4 cellular contexts compared by ENCODE assay signal in the genomic region with DNA sequence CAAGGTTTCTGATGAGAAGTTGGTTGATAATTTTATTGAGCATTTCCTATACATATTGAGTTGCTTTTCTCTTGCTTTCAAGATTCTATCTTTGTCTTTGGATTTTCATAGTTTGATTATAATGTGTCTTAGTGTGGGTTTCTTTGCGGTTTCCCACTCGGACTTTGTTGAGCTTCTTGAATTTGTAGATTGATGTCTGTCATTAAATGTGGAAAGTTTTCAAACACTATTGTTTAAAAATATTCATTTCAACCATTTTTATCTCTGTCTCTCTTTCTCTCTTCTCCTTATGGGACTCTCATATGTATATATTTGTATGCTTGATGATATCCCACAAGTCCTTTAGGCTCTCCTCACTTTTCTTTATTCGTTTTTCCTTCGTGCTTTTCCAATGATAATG. TPM values are rescaled to one million over a fixed set of nuclear protein-coding genes. Genes with fewer than 3 reads are reported as not detected.
"Had no signal": no experiment of that assay in that cellular context is flagged by ENCODE, and none has a peak within 500 bp of the region (broad histone marks: within the 10 kb centered on the region; RNA-seq: fewer than 3 reads in every experiment).

No MANE protein-coding gene starts in this region.

- DNase-seq: GDM1, GF-D8 had no signal

- ATAC-seq: GM12878 had no signal

- H3K4me3 ChIP-seq: GM12878 had no signal

RNA-seq across cellular contexts. Expression of a gene that starts 18.5 kb away (rescaled TPM):
- total RNA-seq: GM12878 had no signal

RNA-seq across cellular contexts. Expression of a gene that starts 27.2 kb away (rescaled TPM):
- total RNA-seq: G401 had no signal

RNA-seq across cellular contexts. Expression of a gene that starts 33.4 kb away (rescaled TPM):
- total RNA-seq: G401, GM12878 had no signal

RNA-seq across cellular contexts. Expression of a gene that starts 39.4 kb away (rescaled TPM):
- total RNA-seq: GM12878 had no signal
- polyA plus RNA-seq: GM12878 had no signal

RNA-seq across cellular contexts. Expression of a gene that starts 54.0 kb away (rescaled TPM):
- polyA plus RNA-seq: GM12878 had no signal
